ENCODE assay signal across 1 cellular context in the genomic region with DNA sequence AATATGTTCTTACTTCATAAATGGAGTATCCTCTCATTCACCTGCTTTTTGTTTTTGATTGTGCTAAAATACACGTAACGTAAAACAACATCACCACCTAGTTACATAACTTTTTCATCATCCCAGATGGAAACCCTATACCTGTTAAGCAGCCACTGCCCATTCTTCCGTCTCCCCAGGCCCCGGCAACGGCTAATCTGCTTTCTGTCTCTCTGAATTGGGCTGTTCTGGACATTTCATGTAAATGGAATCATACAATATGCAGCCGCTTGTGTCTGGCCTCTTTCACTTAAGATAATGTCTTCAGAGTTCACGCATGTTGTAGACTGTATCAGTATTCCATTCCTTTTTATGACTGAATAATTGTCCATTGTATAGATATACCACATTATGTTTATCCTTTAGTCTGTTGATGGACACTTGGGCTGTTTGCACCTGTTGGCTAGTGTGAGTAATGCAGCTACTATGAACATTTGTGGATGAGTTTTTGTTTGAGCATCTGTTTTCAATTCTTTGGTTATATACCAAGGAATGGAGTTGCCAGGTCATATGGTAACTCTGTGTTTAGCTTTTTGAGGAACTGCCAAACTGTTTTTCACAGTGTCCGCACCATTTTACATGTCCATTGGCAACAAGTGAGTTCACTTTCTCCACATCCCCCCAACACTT.
TF ChIP-seq lines count a peak whose summit lies in the region.

No MANE protein-coding gene starts in this region.

TF ChIP-seq in SK-N-SH, 30 proteins besides CTCF, POLR2A, EP300 and RAD21 (continued from another document):
- TF ChIP-seq USF2 (IDR thresholded peaks at IDR 0.05; ENCODE audit: borderline replicate concordance, low read depth, low read length) (no peak), FOXM1 (IDR thresholded peaks at IDR 0.05; ENCODE audit: low read depth) (no peak), TAF1 (IDR thresholded peaks at IDR 0.05; ENCODE audit: borderline replicate concordance, low read depth, low read length) (no peak), REST (IDR thresholded peaks at IDR 0.05; ENCODE audit: low read depth, low read length) (no peak), RXRA (IDR thresholded peaks at IDR 0.05; ENCODE audit: borderline replicate concordance, low read depth) (no peak), RCOR1 (IDR thresholded peaks at IDR 0.05; ENCODE audit: low read length) (peak; percentile 83), CHD2 (IDR thresholded peaks at IDR 0.05; ENCODE audit: low read length, partially characterized antibody) (peak; percentile 58), EZH2phosphoT487 (IDR thresholded peaks at IDR 0.05; ENCODE audit: borderline replicate concordance, low read depth) (no peak), TCF12 (IDR thresholded peaks at IDR 0.05) (peak; percentile 99), FOSL2 (IDR thresholded peaks at IDR 0.05; ENCODE audit: borderline replicate concordance, low read depth) (peak; percentile 68; the same call in 1 of the 2 replicates), ZBTB33 (IDR thresholded peaks at IDR 0.05; ENCODE audit: borderline replicate concordance, low read depth) (no peak), MEF2A (IDR thresholded peaks at IDR 0.05; ENCODE audit: borderline replicate concordance, low read depth) (no peak), MXI1 (IDR thresholded peaks at IDR 0.05; ENCODE audit: low read depth, low read length) (no peak), GATA2 (CRISPR knock-in tag; IDR thresholded peaks at IDR 0.05) (no peak), ELF1 (IDR thresholded peaks at IDR 0.05) (no peak), POLR2AphosphoS5 (IDR thresholded peaks at IDR 0.05; ENCODE audit: low read depth, low read length) (peak; percentile 79; the same call in 1 of the 2 replicates), TEAD4 (IDR thresholded peaks at IDR 0.05; ENCODE audit: borderline replicate concordance, insufficient read depth) (no peak), MAX (IDR thresholded peaks at IDR 0.05; ENCODE audit: low read depth) (no peak), NRF1 (IDR thresholded peaks at IDR 0.05; ENCODE audit: low read depth, low read length) (no peak)
- TF ChIP-seq, protein P1, sequence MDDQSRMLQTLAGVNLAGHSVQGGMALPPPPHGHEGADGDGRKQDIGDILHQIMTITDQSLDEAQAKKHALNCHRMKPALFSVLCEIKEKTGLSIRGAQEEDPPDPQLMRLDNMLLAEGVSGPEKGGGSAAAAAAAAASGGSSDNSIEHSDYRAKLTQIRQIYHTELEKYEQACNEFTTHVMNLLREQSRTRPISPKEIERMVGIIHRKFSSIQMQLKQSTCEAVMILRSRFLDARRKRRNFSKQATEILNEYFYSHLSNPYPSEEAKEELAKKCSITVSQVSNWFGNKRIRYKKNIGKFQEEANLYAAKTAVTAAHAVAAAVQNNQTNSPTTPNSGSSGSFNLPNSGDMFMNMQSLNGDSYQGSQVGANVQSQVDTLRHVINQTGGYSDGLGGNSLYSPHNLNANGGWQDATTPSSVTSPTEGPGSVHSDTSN (IDR thresholded peaks at IDR 0.05), result peak; percentile 78
- TF ChIP-seq, protein P2, sequence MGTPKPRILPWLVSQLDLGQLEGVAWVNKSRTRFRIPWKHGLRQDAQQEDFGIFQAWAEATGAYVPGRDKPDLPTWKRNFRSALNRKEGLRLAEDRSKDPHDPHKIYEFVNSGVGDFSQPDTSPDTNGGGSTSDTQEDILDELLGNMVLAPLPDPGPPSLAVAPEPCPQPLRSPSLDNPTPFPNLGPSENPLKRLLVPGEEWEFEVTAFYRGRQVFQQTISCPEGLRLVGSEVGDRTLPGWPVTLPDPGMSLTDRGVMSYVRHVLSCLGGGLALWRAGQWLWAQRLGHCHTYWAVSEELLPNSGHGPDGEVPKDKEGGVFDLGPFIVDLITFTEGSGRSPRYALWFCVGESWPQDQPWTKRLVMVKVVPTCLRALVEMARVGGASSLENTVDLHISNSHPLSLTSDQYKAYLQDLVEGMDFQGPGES (IDR thresholded peaks at IDR 0.05; ENCODE audit: low read depth, low read length), result no peak
